1 cellular context compared by ENCODE assay signal in genomic region chr3:173552526-173552925, GRCh38.
TF ChIP-seq lines count a peak whose summit lies in the region.

No MANE protein-coding gene starts in this region.

TF ChIP-seq in H1, 55 proteins besides CTCF, POLR2A, EP300 and RAD21:
- TF ChIP-seq TEAD4 (IDR thresholded peaks at IDR 0.05; ENCODE audit: low read depth, low read length), result no peak
- TF ChIP-seq GTF2F1 (IDR thresholded peaks at IDR 0.05; ENCODE audit: borderline replicate concordance, low read depth, low read length), result no peak
- no peak for TF ChIP-seq SIN3A (conservative IDR thresholded peaks at IDR 0.05 in 1 of 2, IDR thresholded peaks at IDR 0.05 in 1 of 2; ENCODE audit: low read depth in 1 of 2, low read length in 2 of 2)
- TF ChIP-seq CEBPB (IDR thresholded peaks at IDR 0.05; ENCODE audit: low read depth, low read length), result no peak
